Comparison of ENCODE assay signal across 8 cellular contexts in the genomic region with DNA sequence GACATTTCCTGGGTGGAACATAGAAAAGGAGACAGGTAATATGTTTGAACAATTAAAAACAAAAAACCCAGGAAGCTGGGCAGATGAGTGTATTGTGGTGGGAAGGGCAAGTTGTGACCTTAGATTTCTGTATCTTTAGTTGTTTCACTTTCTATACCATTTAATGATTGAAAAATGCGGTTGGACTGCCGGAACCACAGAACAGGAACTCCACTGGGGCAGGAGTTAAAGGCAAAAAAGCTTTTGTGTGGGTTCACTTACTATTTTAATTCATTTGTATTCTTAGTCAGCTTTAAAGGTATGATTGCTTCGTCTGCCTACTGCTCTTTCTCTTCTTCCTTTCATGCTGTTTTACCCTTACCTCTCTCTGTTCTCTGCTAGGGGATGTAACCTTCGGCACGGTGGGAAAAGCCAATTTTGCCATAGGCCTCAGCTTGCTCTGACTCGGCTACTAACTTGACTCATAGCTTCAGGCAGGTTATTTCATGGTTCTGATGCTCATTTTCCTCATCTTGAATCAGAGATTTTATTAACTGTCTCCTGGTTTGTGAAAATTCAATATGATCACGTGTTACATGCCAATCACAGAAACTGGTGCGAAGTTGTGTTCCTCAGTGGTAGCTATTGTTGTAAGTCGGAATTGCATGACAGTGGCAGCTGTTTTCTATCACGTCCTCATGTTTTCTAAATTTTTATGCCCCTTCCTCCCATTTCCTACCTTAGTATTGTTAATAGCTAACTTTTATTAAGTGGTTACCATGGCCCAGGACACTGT. TPM values are rescaled to one million over a fixed set of nuclear protein-coding genes. Genes with fewer than 3 reads are reported as not detected.
A peak's percentile ranks its signal among the peaks of the same experiment; 100 is the strongest.
DNase-seq lines count a peak whose midpoint lies in the region; ATAC-seq and TF ChIP-seq lines count a peak whose summit lies in the region.

No MANE protein-coding gene starts in this region.

- peak overlapping the region; percentile 82 for H3K4me3 Mint-ChIP-seq in chondrocyte (ENCODE audit: unreplicated experiment)
- H3K4me3 Mint-ChIP-seq in stimulated activated effector memory CD8-positive, alpha-beta T cell treated with anti-CD3 and anti-CD28 coated beads, Interleukin-12 subunit alpha, Interleukin-12 subunit beta, amount 100 ng/mL, for 72 hours: peak overlapping the region; percentile 80

- no peak overlapping the region for H3K27ac Mint-ChIP-seq in chondrocyte (ENCODE audit: unreplicated experiment)
- H3K27ac Mint-ChIP-seq in stimulated activated effector memory CD8-positive, alpha-beta T cell treated with anti-CD3 and anti-CD28 coated beads, Interleukin-12 subunit alpha, Interleukin-12 subunit beta, amount 100 ng/mL, for 72 hours: peak overlapping the region; percentile 97

- no peaks in the 10 kb centered on the region for H3K36me3 Mint-ChIP-seq in chondrocyte (ENCODE audit: low read depth)
- peaks cover 23% of the 10 kb centered on the region for H3K36me3 Mint-ChIP-seq in stimulated activated effector memory CD8-positive, alpha-beta T cell treated with anti-CD3 and anti-CD28 coated beads, Interleukin-12 subunit alpha, Interleukin-12 subunit beta, amount 100 ng/mL, for 72 hours

- H3K4me1 Mint-ChIP-seq in chondrocyte (ENCODE audit: low read depth): peaks cover 44% of the 10 kb centered on the region
- H3K4me1 Mint-ChIP-seq in stimulated activated effector memory CD8-positive, alpha-beta T cell treated with anti-CD3 and anti-CD28 coated beads, Interleukin-12 subunit alpha, Interleukin-12 subunit beta, amount 100 ng/mL, for 72 hours: peaks cover 56% of the 10 kb centered on the region

- TF ChIP-seq CTCF in chondrocyte (IDR thresholded peaks at IDR 0.05): no peak

- no peaks in the 10 kb centered on the region for H3K9me3 Mint-ChIP-seq in chondrocyte (ENCODE audit: low read depth)
- H3K9me3 Mint-ChIP-seq in stimulated activated effector memory CD8-positive, alpha-beta T cell treated with anti-CD3 and anti-CD28 coated beads, Interleukin-12 subunit alpha, Interleukin-12 subunit beta, amount 100 ng/mL, for 72 hours: no peaks in the 10 kb centered on the region

- H3K27me3 Mint-ChIP-seq in chondrocyte (ENCODE audit: low read depth): peaks cover 4% of the 10 kb centered on the region

- DNase-seq in RPMI8226 (peak; percentile 43), chondrocyte (ENCODE audit: low spot score) (no peak), SIG-M5 (lab: John Stamatoyannopoulos, UW) (no peak), substantia nigra (lab: John Stamatoyannopoulos, UW) (no peak), epidermal melanocyte (ENCODE audit: insufficient read length, low spot score) (no peak)
- peak; percentile 33 to 75 for DNase-seq in stimulated activated effector memory CD8-positive, alpha-beta T cell treated with anti-CD3 and anti-CD28 coated beads, Interleukin-12 subunit alpha, Interleukin-12 subunit beta, amount 100 ng/mL, for 72 hours (ENCODE audit: low spot score in 2 of 2)

- ATAC-seq in GM19023 (IDR thresholded peaks at IDR 0.05; ENCODE audit: unreplicated experiment) (peak; percentile 57), HG02981 (IDR thresholded peaks at IDR 0.05; ENCODE audit: unreplicated experiment) (peak; percentile 43)
- peak; percentile 72 for ATAC-seq in stimulated activated effector memory CD8-positive, alpha-beta T cell treated with anti-CD3 and anti-CD28 coated beads, Interleukin-12 subunit alpha, Interleukin-12 subunit beta, amount 100 ng/mL, for 72 hours

- no peak overlapping the region for H3K27ac ChIP-seq in substantia nigra (ENCODE audit: low read depth, low read length, poor library complexity, severe bottlenecking)

RNA-seq across cellular contexts. Expression of a gene that starts 1.6 kb away (rescaled TPM):
- 3.6 to 4.5 TPM (median 4.0 TPM) in 3 replicates for total RNA-seq in chondrocyte

Comparison
In these comparisons a context has a peak if more than half of its experiments do, and no peak if none do; other contexts are left out.
1. DNase-seq: peak in RPMI8226 (single experiment) and stimulated activated effector memory CD8-positive, alpha-beta T cell treated with anti-CD3 and anti-CD28 coated beads, Interleukin-12 subunit alpha, Interleukin-12 subunit beta, amount 100 ng/mL, for 72 hours (2 of 2); none in chondrocyte (single experiment), SIG-M5 (single experiment), substantia nigra (0 of 49) and epidermal melanocyte (single experiment).
2. Peak in every context shown above with its lines, with median percentiles within 50 percentile points of each other: ATAC-seq.